1 cellular context compared by ENCODE assay signal in the genomic region with DNA sequence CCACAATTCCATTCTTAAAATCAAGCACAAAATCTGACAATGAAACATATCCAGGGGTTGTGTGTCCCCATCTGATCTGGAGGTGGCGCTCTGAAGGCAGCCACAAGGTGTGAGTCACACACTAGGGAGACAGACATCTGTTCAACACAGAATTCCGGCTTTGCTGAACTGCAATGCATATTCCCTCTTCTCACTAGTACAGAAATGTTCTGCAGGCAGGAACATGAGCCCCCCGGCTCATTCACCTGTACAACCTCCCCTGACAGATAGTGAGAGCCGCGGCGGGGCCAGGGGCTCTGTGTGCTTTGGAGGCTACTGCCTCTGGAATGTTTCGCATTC.
TF ChIP-seq lines count a peak whose summit lies in the region.

No MANE protein-coding gene starts in this region.

TF ChIP-seq in WTC11, 78 proteins besides CTCF, POLR2A, EP300 and RAD21 (continued from another document):
- TF ChIP-seq, protein P1, sequence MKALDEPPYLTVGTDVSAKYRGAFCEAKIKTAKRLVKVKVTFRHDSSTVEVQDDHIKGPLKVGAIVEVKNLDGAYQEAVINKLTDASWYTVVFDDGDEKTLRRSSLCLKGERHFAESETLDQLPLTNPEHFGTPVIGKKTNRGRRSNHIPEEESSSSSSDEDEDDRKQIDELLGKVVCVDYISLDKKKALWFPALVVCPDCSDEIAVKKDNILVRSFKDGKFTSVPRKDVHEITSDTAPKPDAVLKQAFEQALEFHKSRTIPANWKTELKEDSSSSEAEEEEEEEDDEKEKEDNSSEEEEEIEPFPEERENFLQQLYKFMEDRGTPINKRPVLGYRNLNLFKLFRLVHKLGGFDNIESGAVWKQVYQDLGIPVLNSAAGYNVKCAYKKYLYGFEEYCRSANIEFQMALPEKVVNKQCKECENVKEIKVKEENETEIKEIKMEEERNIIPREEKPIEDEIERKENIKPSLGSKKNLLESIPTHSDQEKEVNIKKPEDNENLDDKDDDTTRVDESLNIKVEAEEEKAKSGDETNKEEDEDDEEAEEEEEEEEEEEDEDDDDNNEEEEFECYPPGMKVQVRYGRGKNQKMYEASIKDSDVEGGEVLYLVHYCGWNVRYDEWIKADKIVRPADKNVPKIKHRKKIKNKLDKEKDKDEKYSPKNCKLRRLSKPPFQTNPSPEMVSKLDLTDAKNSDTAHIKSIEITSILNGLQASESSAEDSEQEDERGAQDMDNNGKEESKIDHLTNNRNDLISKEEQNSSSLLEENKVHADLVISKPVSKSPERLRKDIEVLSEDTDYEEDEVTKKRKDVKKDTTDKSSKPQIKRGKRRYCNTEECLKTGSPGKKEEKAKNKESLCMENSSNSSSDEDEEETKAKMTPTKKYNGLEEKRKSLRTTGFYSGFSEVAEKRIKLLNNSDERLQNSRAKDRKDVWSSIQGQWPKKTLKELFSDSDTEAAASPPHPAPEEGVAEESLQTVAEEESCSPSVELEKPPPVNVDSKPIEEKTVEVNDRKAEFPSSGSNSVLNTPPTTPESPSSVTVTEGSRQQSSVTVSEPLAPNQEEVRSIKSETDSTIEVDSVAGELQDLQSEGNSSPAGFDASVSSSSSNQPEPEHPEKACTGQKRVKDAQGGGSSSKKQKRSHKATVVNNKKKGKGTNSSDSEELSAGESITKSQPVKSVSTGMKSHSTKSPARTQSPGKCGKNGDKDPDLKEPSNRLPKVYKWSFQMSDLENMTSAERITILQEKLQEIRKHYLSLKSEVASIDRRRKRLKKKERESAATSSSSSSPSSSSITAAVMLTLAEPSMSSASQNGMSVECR (CRISPR knock-in tag; IDR thresholded peaks at IDR 0.05; ENCODE audit: borderline replicate concordance) = no peak
- TF ChIP-seq, protein P2, sequence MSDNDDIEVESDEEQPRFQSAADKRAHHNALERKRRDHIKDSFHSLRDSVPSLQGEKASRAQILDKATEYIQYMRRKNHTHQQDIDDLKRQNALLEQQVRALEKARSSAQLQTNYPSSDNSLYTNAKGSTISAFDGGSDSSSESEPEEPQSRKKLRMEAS (CRISPR knock-in tag; IDR thresholded peaks at IDR 0.05) = no peak
- TF ChIP-seq, protein P3, sequence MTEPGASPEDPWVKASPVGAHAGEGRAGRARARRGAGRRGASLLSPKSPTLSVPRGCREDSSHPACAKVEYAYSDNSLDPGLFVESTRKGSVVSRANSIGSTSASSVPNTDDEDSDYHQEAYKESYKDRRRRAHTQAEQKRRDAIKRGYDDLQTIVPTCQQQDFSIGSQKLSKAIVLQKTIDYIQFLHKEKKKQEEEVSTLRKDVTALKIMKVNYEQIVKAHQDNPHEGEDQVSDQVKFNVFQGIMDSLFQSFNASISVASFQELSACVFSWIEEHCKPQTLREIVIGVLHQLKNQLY (CRISPR knock-in tag; IDR thresholded peaks at IDR 0.05) = no peak
- TF ChIP-seq ZNF671 (CRISPR knock-in tag; IDR thresholded peaks at IDR 0.05) (no peak), NR1H2 (CRISPR knock-in tag; IDR thresholded peaks at IDR 0.05) (no peak), ELF4 (CRISPR knock-in tag; IDR thresholded peaks at IDR 0.05; ENCODE audit: low read depth) (no peak), CREB1 (CRISPR knock-in tag; IDR thresholded peaks at IDR 0.05) (no peak), ZNF263 (CRISPR knock-in tag; IDR thresholded peaks at IDR 0.05; ENCODE audit: low read depth) (no peak), NR3C1 (CRISPR knock-in tag; conservative IDR thresholded peaks at IDR 0.05; ENCODE audit: low read depth) (no peak)
- TF ChIP-seq, protein P4, sequence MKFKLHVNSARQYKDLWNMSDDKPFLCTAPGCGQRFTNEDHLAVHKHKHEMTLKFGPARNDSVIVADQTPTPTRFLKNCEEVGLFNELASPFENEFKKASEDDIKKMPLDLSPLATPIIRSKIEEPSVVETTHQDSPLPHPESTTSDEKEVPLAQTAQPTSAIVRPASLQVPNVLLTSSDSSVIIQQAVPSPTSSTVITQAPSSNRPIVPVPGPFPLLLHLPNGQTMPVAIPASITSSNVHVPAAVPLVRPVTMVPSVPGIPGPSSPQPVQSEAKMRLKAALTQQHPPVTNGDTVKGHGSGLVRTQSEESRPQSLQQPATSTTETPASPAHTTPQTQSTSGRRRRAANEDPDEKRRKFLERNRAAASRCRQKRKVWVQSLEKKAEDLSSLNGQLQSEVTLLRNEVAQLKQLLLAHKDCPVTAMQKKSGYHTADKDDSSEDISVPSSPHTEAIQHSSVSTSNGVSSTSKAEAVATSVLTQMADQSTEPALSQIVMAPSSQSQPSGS (CRISPR knock-in tag; IDR thresholded peaks at IDR 0.05; ENCODE audit: borderline replicate concordance, low read depth) = no peak
